In genomic region chr6:137728386-137729349, GRCh38 we compare ENCODE assay signal across 9 cellular contexts.
DNase-seq lines count a peak whose midpoint lies in the region; ATAC-seq and TF ChIP-seq lines count a peak whose summit lies in the region.
"Had no signal": no experiment of that assay in that cellular context is flagged by ENCODE, and none has a peak within 500 bp of the region (broad histone marks: within the 10 kb centered on the region; RNA-seq: fewer than 3 reads in every experiment).

No MANE protein-coding gene starts in this region.

- in situ Hi-C loops in Panc1 (cut with HindIII; ENCODE audit: low pct_unique_long_range_greater_than_20kb, low sequenced_read_pairs): no loop called here

- H3K27ac ChIP-seq in Panc1 (ENCODE audit: low read length) (no peak overlapping the region), fibroblast of lung (ENCODE audit: insufficient read depth, low read length) (no peak overlapping the region), neural progenitor cell (no peak overlapping the region)

- H3K36me3 Mint-ChIP-seq in neural progenitor cell: no peaks in the 10 kb centered on the region
- no peaks in the 10 kb centered on the region for H3K36me3 Mint-ChIP-seq in endothelial cell (ENCODE audit: low read depth, unreplicated experiment)

- H3K79me2 ChIP-seq in fibroblast of lung (ENCODE audit: control insufficient read depth, insufficient read depth, low read length): no peaks in the 10 kb centered on the region
- H3K79me2 ChIP-seq in neural progenitor cell (ENCODE audit: low read depth): no peaks in the 10 kb centered on the region

- no peaks in the 10 kb centered on the region for H3F3A ChIP-seq in neural progenitor cell (ENCODE audit: low read depth)

- H3K27me3 ChIP-seq in Panc1 (ENCODE audit: control insufficient read depth, insufficient read depth, low read length) (no peaks in the 10 kb centered on the region; the same call in 1 of the 2 replicates), fibroblast of lung (ENCODE audit: control insufficient read depth, insufficient read depth, low read length) (no peaks in the 10 kb centered on the region), neural progenitor cell (no peaks in the 10 kb centered on the region)

- no peak overlapping the region for H3K27ac Mint-ChIP-seq in neural progenitor cell
- no peak overlapping the region for H3K27ac Mint-ChIP-seq in endothelial cell (ENCODE audit: unreplicated experiment)
- H3K27ac Mint-ChIP-seq: activated CD4-positive, alpha-beta T cell treated with anti-CD3 and anti-CD28 coated beads, Interleukin-2, amount 10 ng/mL, durations not matched to agents 7 days and 5 days had no signal

- TF ChIP-seq CTCF in Panc1 (IDR thresholded peaks at IDR 0.05): no peak
- TF ChIP-seq CTCF in fibroblast of lung (conservative IDR thresholded peaks at IDR 0.05 in 1 of 2, IDR thresholded peaks at IDR 0.05 in 1 of 2; ENCODE audit: low read depth in 1 of 2, low read length in 2 of 2): no peak
- no peak for TF ChIP-seq CTCF in neural progenitor cell (IDR thresholded peaks at IDR 0.05)
- no peak for TF ChIP-seq CTCF in endothelial cell (IDR thresholded peaks at IDR 0.05; ENCODE audit: unreplicated experiment)

- H2AFZ ChIP-seq in fibroblast of lung (ENCODE audit: low read length) (no peak overlapping the region), neural progenitor cell (replicated peaks) (no peak overlapping the region)

- DNase-seq in CD1c-positive myeloid dendritic cell (ENCODE audit: extremely low spot score): peak; percentile 61
- DNase-seq in Panc1 (ENCODE audit: low read depth, low spot score): no peak
- DNase-seq in fibroblast of lung (ENCODE audit: low read depth in 2 of 2): peak; percentile 78 to 83
- peak; percentile 49 for DNase-seq in neural progenitor cell (ENCODE audit: low spot score)
- DNase-seq in endothelial cell (ENCODE audit: low spot score): no peak
- no peak for DNase-seq in NK-92 treated with Interleukin-12 subunit alpha and Interleukin-12 subunit beta, amount 100 ng/mL, for 24 hours (lab: John Stamatoyannopoulos, UW)
- DNase-seq: activated CD4-positive, alpha-beta T cell treated with anti-CD3 and anti-CD28 coated beads, Interleukin-2, amount 10 ng/mL, durations not matched to agents 7 days and 5 days had no signal

- POLR2A ChIA-PET in Panc1 (lab: Charles Lee): no interaction called here

- H3K27me3 Mint-ChIP-seq in neural progenitor cell (ENCODE audit: insufficient read depth, low read depth) (peaks cover 3% of the 10 kb centered on the region), endothelial cell (ENCODE audit: unreplicated experiment) (no peaks in the 10 kb centered on the region)

- intact Hi-C loops in Panc1 (cut with micrococcal nuclease; ENCODE audit: unreplicated experiment): no loop called here

- H3K9ac ChIP-seq in fibroblast of lung (ENCODE audit: insufficient read depth, low read length) (no peak overlapping the region), neural progenitor cell (no peak overlapping the region)

- H3K36me3 ChIP-seq in Panc1 (ENCODE audit: control insufficient read depth, insufficient read depth, low read length) (no peaks in the 10 kb centered on the region), fibroblast of lung (ENCODE audit: control insufficient read depth, insufficient read depth, low read length) (no peaks in the 10 kb centered on the region), neural progenitor cell (no peaks in the 10 kb centered on the region)

- H3K4me2 ChIP-seq in fibroblast of lung (ENCODE audit: extremely low read depth, insufficient read depth, low read length): peak overlapping the region; percentile 45
- H3K4me2 ChIP-seq in neural progenitor cell: no peak overlapping the region

- ATAC-seq in Panc1 (0 out of 2 replicates have a peak, but pooled peaks have one; percentile 42), GM18519 (IDR thresholded peaks at IDR 0.05; ENCODE audit: low FRiP score, unreplicated experiment) (no peak), HG03520 (IDR thresholded peaks at IDR 0.05; ENCODE audit: unreplicated experiment) (no peak)

- no peak overlapping the region for H3K4me3 Mint-ChIP-seq in neural progenitor cell
- no peak overlapping the region for H3K4me3 Mint-ChIP-seq in endothelial cell (ENCODE audit: unreplicated experiment)
- H3K4me3 Mint-ChIP-seq: activated CD4-positive, alpha-beta T cell treated with anti-CD3 and anti-CD28 coated beads, Interleukin-2, amount 10 ng/mL, durations not matched to agents 7 days and 5 days had no signal

- H3K9me3 ChIP-seq in Panc1 (ENCODE audit: control insufficient read depth, insufficient read depth, low read depth, low read length): no peaks in the 10 kb centered on the region
- no peaks in the 10 kb centered on the region for H3K9me3 ChIP-seq in fibroblast of lung (ENCODE audit: control insufficient read depth, insufficient read depth, low read depth, low read length)
- H3K9me3 ChIP-seq in neural progenitor cell (ENCODE audit: low read depth): no peaks in the 10 kb centered on the region

- CTCF ChIA-PET in Panc1 (lab: Charles Lee): interaction anchor here (0.7 kb wide), 1 partner anchor 138 kb away, joined by 5 read pairs; no protein-coding TSS in a partner anchor

- H3K4me3 ChIP-seq in Panc1 (ENCODE audit: low read depth in 2 of 2, low read length in 2 of 2): no peak overlapping the region
- H3K4me3 ChIP-seq in fibroblast of lung (replicated peaks in 1 of 4; ENCODE audit: control extremely low read depth in 1 of 4, insufficient read depth in 1 of 4, low read depth in 3 of 4, low read length in 4 of 4): no peak overlapping the region
- no peak overlapping the region for H3K4me3 ChIP-seq in neural progenitor cell

- no TSS peak for BruUV-seq in Panc1 (replicated peaks; lab: Mats Ljungman, UMichigan)

- H3K4me1 ChIP-seq in Panc1 (ENCODE audit: control insufficient read depth, insufficient read depth, low read length): no peaks in the 10 kb centered on the region
- H3K4me1 ChIP-seq in fibroblast of lung (ENCODE audit: control insufficient read depth, extremely low read depth, insufficient read depth, low read length): peaks cover 23% of the 10 kb centered on the region
- H3K4me1 ChIP-seq in neural progenitor cell: peaks cover 10% of the 10 kb centered on the region

- H4K20me1 ChIP-seq in fibroblast of lung (ENCODE audit: control insufficient read depth, extremely low read depth, insufficient read depth, low read length) (no peaks in the 10 kb centered on the region), neural progenitor cell (ENCODE audit: low read depth) (no peaks in the 10 kb centered on the region)

- H3K4me1 Mint-ChIP-seq in neural progenitor cell (peaks cover 5% of the 10 kb centered on the region), endothelial cell (ENCODE audit: unreplicated experiment) (peaks cover 3% of the 10 kb centered on the region)

- H3K9me3 Mint-ChIP-seq in neural progenitor cell (no peaks in the 10 kb centered on the region), endothelial cell (ENCODE audit: unreplicated experiment) (no peaks in the 10 kb centered on the region)

Comparison
In these comparisons a context has a peak if more than half of its experiments do, and no peak if none do; other contexts are left out.
1. DNase-seq: peak in CD1c-positive myeloid dendritic cell (single experiment), fibroblast of lung (2 of 2) and neural progenitor cell (single experiment); none in Panc1 (single experiment), endothelial cell (single experiment) and NK-92 treated with Interleukin-12 subunit alpha and Interleukin-12 subunit beta, amount 100 ng/mL, for 24 hours (single experiment).